ENCODE assay signal across 21 cellular contexts in the genomic region with DNA sequence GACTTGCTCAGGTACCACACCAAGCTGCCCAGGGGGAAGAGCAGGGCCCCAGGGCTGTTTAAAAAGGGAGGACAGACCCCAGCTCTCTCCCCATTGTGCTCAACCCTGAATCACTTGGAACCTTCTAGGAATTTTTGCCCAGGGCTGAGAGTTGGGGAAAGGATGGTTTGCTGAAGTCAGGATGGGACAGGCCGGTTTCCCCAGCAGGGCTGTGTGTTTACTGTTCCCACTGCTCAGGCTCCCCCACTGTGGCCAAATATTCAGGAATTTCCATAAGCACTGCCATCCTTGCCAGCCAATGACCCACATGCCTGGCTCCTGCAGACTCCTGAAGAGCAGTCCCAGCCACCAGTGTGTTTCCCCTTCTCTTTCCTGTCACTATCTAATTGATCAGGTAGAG.
DNase-seq lines count a peak whose midpoint lies in the region; ATAC-seq and TF ChIP-seq lines count a peak whose summit lies in the region.
"Had no signal": no experiment of that assay in that cellular context is flagged by ENCODE, and none has a peak within 500 bp of the region (broad histone marks: within the 10 kb centered on the region; RNA-seq: fewer than 3 reads in every experiment).

No MANE protein-coding gene starts in this region.

- H3K27me3 Mint-ChIP-seq in activated naive CD8-positive, alpha-beta T cell treated with anti-CD3 and anti-CD28 coated beads, Interleukin-2, amount 10 ng/mL, durations not matched to agents 7 days and 5 days, result no peaks in the 10 kb centered on the region
- H3K27me3 Mint-ChIP-seq in activated naive CD8-positive, alpha-beta T cell treated with anti-CD3 and anti-CD28 coated beads, Interleukin-2, amount 50 U/mL, for 24 hours, result no peaks in the 10 kb centered on the region
- no peaks in the 10 kb centered on the region for H3K27me3 Mint-ChIP-seq in stimulated activated memory B cell treated with anti-CD40 and anti-IgM and Interleukin-4, amounts not matched to agents 10 μg/mL and 1 μg/mL and 100 μg/mL, for 72 hours
- no peaks in the 10 kb centered on the region for H3K27me3 Mint-ChIP-seq in type B pancreatic cell

- no peak overlapping the region for H2AFZ ChIP-seq in mesenchymal stem cell (ENCODE audit: low read depth, low read length)

- ATAC-seq in activated naive CD8-positive, alpha-beta T cell treated with anti-CD3 and anti-CD28 coated beads, Interleukin-2, amount 10 ng/mL, durations not matched to agents 7 days and 5 days (ENCODE audit: low read depth), result no peak
- ATAC-seq in activated naive CD8-positive, alpha-beta T cell treated with anti-CD3 and anti-CD28 coated beads, Interleukin-2, amount 50 U/mL, for 24 hours, result no peak
- ATAC-seq in stimulated activated memory B cell treated with anti-CD40 and anti-IgM and Interleukin-4, amounts not matched to agents 10 μg/mL and 1 μg/mL and 100 μg/mL, for 72 hours, result no peak
- ATAC-seq in HG03378 (IDR thresholded peaks at IDR 0.05; ENCODE audit: unreplicated experiment), result no peak
- ATAC-seq: left lobe of liver had no signal

- peak overlapping the region; percentile 57 for H4K91ac ChIP-seq in mesenchymal stem cell (ENCODE audit: low read length)

- H3K36me3 ChIP-seq in KOPT-K1 (ENCODE audit: insufficient read depth, low read length) (no peaks in the 10 kb centered on the region), mesenchymal stem cell (ENCODE audit: control insufficient read depth in 1 of 2, insufficient read depth in 2 of 2, low read depth in 1 of 2, low read length in 2 of 2) (no peaks in the 10 kb centered on the region)
- H3K36me3 ChIP-seq: vagina had no signal

- no peak overlapping the region for H2BK12ac ChIP-seq in mesenchymal stem cell (ENCODE audit: low read length in 2 of 2)

- DNase-seq in activated naive CD8-positive, alpha-beta T cell treated with anti-CD3 and anti-CD28 coated beads, Interleukin-2, amount 10 ng/mL, durations not matched to agents 7 days and 5 days, result no peak
- DNase-seq in activated naive CD8-positive, alpha-beta T cell treated with anti-CD3 and anti-CD28 coated beads, Interleukin-2, amount 50 U/mL, for 24 hours, result no peak
- no peak for DNase-seq in mesenchymal stem cell
- no peak for DNase-seq in type B pancreatic cell (ENCODE audit: extremely low spot score, unreplicated experiment)
- no peak for DNase-seq in A172 (ENCODE audit: low spot score)
- DNase-seq: ACHN; activated CD4-positive, alpha-beta memory T cell treated with anti-CD3 and anti-CD28 coated beads, Interleukin-2, amount 10 ng/mL, durations not matched to agents 7 days and 5 days; cortex of kidney; glutamatergic neuron; IMR-90; NCI-H2107; stimulated activated CD4-positive, alpha-beta T cell treated with anti-CD3 and anti-CD28 coated beads, Interleukin-4, amount 100 ng/mL, for 24 hours had no signal

- no peak overlapping the region for H2BK5ac ChIP-seq in mesenchymal stem cell (ENCODE audit: low read depth, low read length, poor library complexity, severe bottlenecking)

- TF ChIP-seq CTCF in type B pancreatic cell (conservative IDR thresholded peaks at IDR 0.05), result no peak

- no peaks in the 10 kb centered on the region for H3K9me3 Mint-ChIP-seq in activated naive CD8-positive, alpha-beta T cell treated with anti-CD3 and anti-CD28 coated beads, Interleukin-2, amount 10 ng/mL, durations not matched to agents 7 days and 5 days
- peaks cover under 1% of the 10 kb centered on the region for H3K9me3 Mint-ChIP-seq in activated naive CD8-positive, alpha-beta T cell treated with anti-CD3 and anti-CD28 coated beads, Interleukin-2, amount 50 U/mL, for 24 hours
- peaks cover under 1% of the 10 kb centered on the region for H3K9me3 Mint-ChIP-seq in stimulated activated memory B cell treated with anti-CD40 and anti-IgM and Interleukin-4, amounts not matched to agents 10 μg/mL and 1 μg/mL and 100 μg/mL, for 72 hours
- H3K9me3 Mint-ChIP-seq in type B pancreatic cell, result no peaks in the 10 kb centered on the region

- no peak overlapping the region for H2BK120ac ChIP-seq in mesenchymal stem cell (ENCODE audit: low read depth, low read length)

- H3K27ac ChIP-seq in KOPT-K1 (ENCODE audit: low read depth, low read length, poor library complexity, severe bottlenecking) (peak overlapping the region; percentile 36), mesenchymal stem cell (ENCODE audit: low read length, poor library complexity, severe bottlenecking) (no peak overlapping the region)
- H3K27ac ChIP-seq: C4-2B, SK-N-MC, vagina, VCaP had no signal

- 80% methylated on average over 1 of the region's 1 CpG for WGBS in mesenchymal stem cell

- no peak overlapping the region for H3K18ac ChIP-seq in mesenchymal stem cell (ENCODE audit: low read depth in 1 of 2, low read length in 2 of 2)

- H3K4me1 Mint-ChIP-seq in activated naive CD8-positive, alpha-beta T cell treated with anti-CD3 and anti-CD28 coated beads, Interleukin-2, amount 10 ng/mL, durations not matched to agents 7 days and 5 days, result peaks cover 68% of the 10 kb centered on the region
- peaks cover 45% of the 10 kb centered on the region for H3K4me1 Mint-ChIP-seq in activated naive CD8-positive, alpha-beta T cell treated with anti-CD3 and anti-CD28 coated beads, Interleukin-2, amount 50 U/mL, for 24 hours
- H3K4me1 Mint-ChIP-seq in stimulated activated memory B cell treated with anti-CD40 and anti-IgM and Interleukin-4, amounts not matched to agents 10 μg/mL and 1 μg/mL and 100 μg/mL, for 72 hours, result peaks cover 53% of the 10 kb centered on the region
- H3K4me1 Mint-ChIP-seq in type B pancreatic cell (ENCODE audit: unreplicated experiment), result peaks cover 14% of the 10 kb centered on the region

- no peaks in the 10 kb centered on the region for H3K79me1 ChIP-seq in mesenchymal stem cell (replicated peaks; ENCODE audit: low read length, poor library complexity, severe bottlenecking)

- no peak overlapping the region for H2AK5ac ChIP-seq in mesenchymal stem cell (ENCODE audit: low read length, severe bottlenecking)

- peak overlapping the region; percentile 85 for H3K27ac Mint-ChIP-seq in activated naive CD8-positive, alpha-beta T cell treated with anti-CD3 and anti-CD28 coated beads, Interleukin-2, amount 10 ng/mL, durations not matched to agents 7 days and 5 days
- no peak overlapping the region for H3K27ac Mint-ChIP-seq in activated naive CD8-positive, alpha-beta T cell treated with anti-CD3 and anti-CD28 coated beads, Interleukin-2, amount 50 U/mL, for 24 hours
- peak overlapping the region; percentile 87 for H3K27ac Mint-ChIP-seq in stimulated activated memory B cell treated with anti-CD40 and anti-IgM and Interleukin-4, amounts not matched to agents 10 μg/mL and 1 μg/mL and 100 μg/mL, for 72 hours
- H3K27ac Mint-ChIP-seq in type B pancreatic cell, result no peak overlapping the region
- H3K27ac Mint-ChIP-seq: activated CD4-positive, alpha-beta memory T cell treated with anti-CD3 and anti-CD28 coated beads, Interleukin-2, amount 10 ng/mL, durations not matched to agents 7 days and 5 days had no signal

- peak overlapping the region; percentile 60 for H2BK15ac ChIP-seq in mesenchymal stem cell (ENCODE audit: low read depth, poor library complexity, severe bottlenecking)

- H3K9ac ChIP-seq in mesenchymal stem cell (ENCODE audit: low read length), result peak overlapping the region; percentile 32

- no peak overlapping the region for H4K8ac ChIP-seq in mesenchymal stem cell (ENCODE audit: low read length)

- H3K4ac ChIP-seq in mesenchymal stem cell (ENCODE audit: low read depth in 1 of 2, low read length in 2 of 2), result no peak overlapping the region

- peak overlapping the region in 1 of 2 experiments; percentile 50 for H3K4me3 ChIP-seq in mesenchymal stem cell (ENCODE audit: insufficient read depth in 1 of 2, low read depth in 1 of 2, low read length in 2 of 2)
- H3K4me3 ChIP-seq: mucosa of descending colon, SK-N-MC, vagina had no signal

- H3K36me3 Mint-ChIP-seq in activated naive CD8-positive, alpha-beta T cell treated with anti-CD3 and anti-CD28 coated beads, Interleukin-2, amount 10 ng/mL, durations not matched to agents 7 days and 5 days, result peaks cover 3% of the 10 kb centered on the region
- peaks cover under 1% of the 10 kb centered on the region for H3K36me3 Mint-ChIP-seq in activated naive CD8-positive, alpha-beta T cell treated with anti-CD3 and anti-CD28 coated beads, Interleukin-2, amount 50 U/mL, for 24 hours (ENCODE audit: low read depth)
- H3K36me3 Mint-ChIP-seq in stimulated activated memory B cell treated with anti-CD40 and anti-IgM and Interleukin-4, amounts not matched to agents 10 μg/mL and 1 μg/mL and 100 μg/mL, for 72 hours, result peaks cover 43% of the 10 kb centered on the region
- H3K36me3 Mint-ChIP-seq in type B pancreatic cell, result no peaks in the 10 kb centered on the region

- H3K14ac ChIP-seq in mesenchymal stem cell (ENCODE audit: low read length in 2 of 2), result no peak overlapping the region

- POLR2A ChIA-PET in activated naive CD8-positive, alpha-beta T cell treated with anti-CD3 and anti-CD28 coated beads, Interleukin-2, amount 10 ng/mL, durations not matched to agents 7 days and 5 days (lab: Charles Lee), result interaction anchor here (0.8 kb wide), 1 partner anchor 13 kb away, joined by 4 read pairs; no protein-coding TSS in a partner anchor

- H3K4me3 Mint-ChIP-seq in activated naive CD8-positive, alpha-beta T cell treated with anti-CD3 and anti-CD28 coated beads, Interleukin-2, amount 10 ng/mL, durations not matched to agents 7 days and 5 days, result peak overlapping the region; percentile 69
- H3K4me3 Mint-ChIP-seq in activated naive CD8-positive, alpha-beta T cell treated with anti-CD3 and anti-CD28 coated beads, Interleukin-2, amount 50 U/mL, for 24 hours, result no peak overlapping the region
- no peak overlapping the region for H3K4me3 Mint-ChIP-seq in stimulated activated memory B cell treated with anti-CD40 and anti-IgM and Interleukin-4, amounts not matched to agents 10 μg/mL and 1 μg/mL and 100 μg/mL, for 72 hours
- no peak overlapping the region for H3K4me3 Mint-ChIP-seq in type B pancreatic cell
- H3K4me3 Mint-ChIP-seq: activated CD4-positive, alpha-beta memory T cell treated with anti-CD3 and anti-CD28 coated beads, Interleukin-2, amount 10 ng/mL, durations not matched to agents 7 days and 5 days had no signal

- peaks cover 0 to 20% of the 10 kb centered on the region in 2 experiments for H3K27me3 ChIP-seq in mesenchymal stem cell (ENCODE audit: control insufficient read depth in 1 of 2, insufficient read depth in 1 of 2, low read length in 2 of 2)
- H3K27me3 ChIP-seq: vagina had no signal

- H3K23ac ChIP-seq in mesenchymal stem cell (ENCODE audit: low read length in 2 of 2), result no peak overlapping the region

- no peaks in the 10 kb centered on the region for H3K4me1 ChIP-seq in mesenchymal stem cell (ENCODE audit: control insufficient read depth, insufficient read depth, low read depth, low read length)
- H3K4me1 ChIP-seq: vagina had no signal

- H3K9me3 ChIP-seq in KOPT-K1 (ENCODE audit: insufficient read depth, low read length, poor library complexity, severe bottlenecking) (peaks cover 4% of the 10 kb centered on the region), mesenchymal stem cell (ENCODE audit: control insufficient read depth, low read length) (no peaks in the 10 kb centered on the region)
- H3K9me3 ChIP-seq: mucosa of descending colon, vagina had no signal

- H3K4me2 ChIP-seq in mesenchymal stem cell (ENCODE audit: low read length, poor library complexity, severe bottlenecking), result no peak overlapping the region

Comparison
In these comparisons a context has a peak if more than half of its experiments do, and no peak if none do; other contexts are left out.
1. H3K27ac Mint-ChIP-seq: peak in activated naive CD8-positive, alpha-beta T cell treated with anti-CD3 and anti-CD28 coated beads, Interleukin-2, amount 10 ng/mL, durations not matched to agents 7 days and 5 days (single experiment) and stimulated activated memory B cell treated with anti-CD40 and anti-IgM and Interleukin-4, amounts not matched to agents 10 μg/mL and 1 μg/mL and 100 μg/mL, for 72 hours (single experiment); none in activated naive CD8-positive, alpha-beta T cell treated with anti-CD3 and anti-CD28 coated beads, Interleukin-2, amount 50 U/mL, for 24 hours (single experiment) and type B pancreatic cell (single experiment).